Comparison of ENCODE assay signal across 9 cellular contexts in genomic region chr7:70647801-70648491, GRCh38.
DNase-seq lines count a peak whose midpoint lies in the region; ATAC-seq and TF ChIP-seq lines count a peak whose summit lies in the region.
"Had no signal": no experiment of that assay in that cellular context is flagged by ENCODE, and none has a peak within 500 bp of the region (broad histone marks: within the 10 kb centered on the region; RNA-seq: fewer than 3 reads in every experiment).

No MANE protein-coding gene starts in this region.

- peaks cover 6% of the 10 kb centered on the region for H3K4me1 ChIP-seq in mesenchymal stem cell (ENCODE audit: control insufficient read depth, insufficient read depth, low read depth, low read length)

- ATAC-seq in GM19023 (IDR thresholded peaks at IDR 0.05; ENCODE audit: unreplicated experiment) (peak; percentile 83), HG03175 (IDR thresholded peaks at IDR 0.05; ENCODE audit: unreplicated experiment) (peak; percentile 85)

- no peak overlapping the region for H2BK15ac ChIP-seq in mesenchymal stem cell (ENCODE audit: low read depth, poor library complexity, severe bottlenecking)

- no peak overlapping the region for H3K9ac ChIP-seq in mesenchymal stem cell (ENCODE audit: low read length)
- H3K9ac ChIP-seq: KMS-11 had no signal

- H2BK5ac ChIP-seq in mesenchymal stem cell (ENCODE audit: low read depth, low read length, poor library complexity, severe bottlenecking), result no peak overlapping the region

- H2AK5ac ChIP-seq in mesenchymal stem cell (ENCODE audit: low read length, severe bottlenecking), result no peak overlapping the region

- H3K27me3 ChIP-seq in mesenchymal stem cell (ENCODE audit: control insufficient read depth in 1 of 2, insufficient read depth in 1 of 2, low read length in 2 of 2), result no peaks in the 10 kb centered on the region

- no peak overlapping the region for H3K14ac ChIP-seq in mesenchymal stem cell (ENCODE audit: low read length in 2 of 2)

- no peak overlapping the region for H3K18ac ChIP-seq in mesenchymal stem cell (ENCODE audit: low read depth in 1 of 2, low read length in 2 of 2)

- no peak overlapping the region for H2BK12ac ChIP-seq in mesenchymal stem cell (ENCODE audit: low read length in 2 of 2)

- H3K4me2 ChIP-seq in mesenchymal stem cell (ENCODE audit: low read length, poor library complexity, severe bottlenecking), result no peak overlapping the region
- H3K4me2 ChIP-seq: KMS-11 had no signal

- 68% methylated on average over 6 of the region's 9 CpGs for WGBS in mesenchymal stem cell

- H3K79me1 ChIP-seq in mesenchymal stem cell (replicated peaks; ENCODE audit: low read length, poor library complexity, severe bottlenecking), result no peaks in the 10 kb centered on the region

- no peaks in the 10 kb centered on the region for H3K36me3 ChIP-seq in mesenchymal stem cell (ENCODE audit: control insufficient read depth in 1 of 2, insufficient read depth in 2 of 2, low read depth in 1 of 2, low read length in 2 of 2)

- TF ChIP-seq CTCF in foreskin fibroblast (IDR thresholded peaks at IDR 0.05; ENCODE audit: low read depth, low read length), result no peak

- no peak overlapping the region for H4K91ac ChIP-seq in mesenchymal stem cell (ENCODE audit: low read length)

- no peak overlapping the region for H2BK120ac ChIP-seq in mesenchymal stem cell (ENCODE audit: low read depth, low read length)

- no peak overlapping the region for H3K4me3 ChIP-seq in mesenchymal stem cell (ENCODE audit: insufficient read depth in 1 of 2, low read depth in 1 of 2, low read length in 2 of 2)
- no peak overlapping the region for H3K4me3 ChIP-seq in foreskin fibroblast (ENCODE audit: low read depth in 1 of 2, low read length in 2 of 2)

- no peak overlapping the region for H3K4ac ChIP-seq in mesenchymal stem cell (ENCODE audit: low read depth in 1 of 2, low read length in 2 of 2)

- H3K23ac ChIP-seq in mesenchymal stem cell (ENCODE audit: low read length in 2 of 2), result no peak overlapping the region

- no peaks in the 10 kb centered on the region for H3K9me3 ChIP-seq in mesenchymal stem cell (ENCODE audit: control insufficient read depth, low read length)

- no peak overlapping the region for H2AFZ ChIP-seq in mesenchymal stem cell (ENCODE audit: low read depth, low read length)

- peak; percentile 24 to 67 (median 44) for DNase-seq in activated CD8-positive, alpha-beta memory T cell treated with anti-CD3 and anti-CD28 coated beads for 48 hours (ENCODE audit: low read depth in 2 of 3, low spot score in 2 of 3)
- peak; percentile 31 for DNase-seq in mesenchymal stem cell
- no peak for DNase-seq in hepatic stellate cell (ENCODE audit: low spot score)
- DNase-seq in NCI-H82 (lab: John Stamatoyannopoulos, UW), result no peak
- DNase-seq in foreskin fibroblast, result no peak
- no peak for DNase-seq in SIG-M5 treated with dmso at 0.1 percent for 504 hours (lab: John Stamatoyannopoulos, UW; ENCODE audit: unreplicated experiment)

- H3K27ac ChIP-seq in mesenchymal stem cell (ENCODE audit: low read length, poor library complexity, severe bottlenecking), result no peak overlapping the region
- H3K27ac ChIP-seq: KMS-11 had no signal

- no peak overlapping the region for H4K8ac ChIP-seq in mesenchymal stem cell (ENCODE audit: low read length)

Comparison
In these comparisons a context has a peak if more than half of its experiments do, and no peak if none do; other contexts are left out.
1. DNase-seq: peak in activated CD8-positive, alpha-beta memory T cell treated with anti-CD3 and anti-CD28 coated beads for 48 hours (3 of 3) and mesenchymal stem cell (single experiment); none in hepatic stellate cell (single experiment), NCI-H82 (single experiment), foreskin fibroblast (0 of 2) and SIG-M5 treated with dmso at 0.1 percent for 504 hours (single experiment).